29 cellular contexts compared by ENCODE assay signal in genomic region chr7:40024048-40024447, GRCh38.
A peak's percentile ranks its signal among the peaks of the same experiment; 100 is the strongest.
DNase-seq lines count a peak whose midpoint lies in the region; ATAC-seq lines count a peak whose summit lies in the region.
"Had no signal": no experiment of that assay in that cellular context is flagged by ENCODE, and none has a peak within 500 bp of the region (broad histone marks: within the 10 kb centered on the region; RNA-seq: fewer than 3 reads in every experiment).

No MANE protein-coding gene starts in this region.

- no peaks in the 10 kb centered on the region for H3K36me3 ChIP-seq in CD8-positive, alpha-beta memory T cell (ENCODE audit: insufficient read depth, low read length)
- H3K36me3 ChIP-seq: HAP-1, thyroid gland, uterus had no signal

- CTCF ChIA-PET in activated CD4-positive, alpha-beta T cell treated with anti-CD3 and anti-CD28 coated beads for 36 hours (lab: Charles Lee) = interaction anchor here (0.8 to 1.2 kb wide), 2 partner anchors 29 to 125 kb away, joined by 3 read pairs; no protein-coding TSS in a partner anchor
- CTCF ChIA-PET in activated CD4-positive, alpha-beta T cell treated with anti-CD3 and anti-CD28 coated beads, Interleukin-2, amount 10 ng/mL, durations not matched to agents 7 days and 5 days (lab: Charles Lee) = no interaction called here
- CTCF ChIA-PET in CD8-positive, alpha-beta memory T cell (lab: Charles Lee) = interaction anchor here (1.0 kb wide), 1 partner anchor 8 kb away, joined by 3 read pairs; no protein-coding TSS in a partner anchor
- CTCF ChIA-PET in activated CD8-positive, alpha-beta T cell treated with anti-CD3 and anti-CD28 coated beads, Interleukin-2, amount 10 ng/mL, durations not matched to agents 7 days and 5 days (lab: Charles Lee) = interaction anchor here (1.0 kb wide), 1 partner anchor 48 kb away, joined by 3 read pairs; no protein-coding TSS in a partner anchor

- intact Hi-C loops in activated CD4-positive, alpha-beta T cell treated with anti-CD3 and anti-CD28 coated beads for 36 hours (cut with DNase I, micrococcal nuclease) = no loop called here

- DNase-seq in activated CD4-positive, alpha-beta T cell treated with anti-CD3 and anti-CD28 coated beads for 36 hours = no peak
- no peak for DNase-seq in activated CD4-positive, alpha-beta T cell treated with anti-CD3 and anti-CD28 coated beads, Interleukin-2, amount 10 ng/mL, durations not matched to agents 7 days and 5 days
- DNase-seq in CD8-positive, alpha-beta memory T cell = no peak
- DNase-seq in activated CD8-positive, alpha-beta T cell treated with anti-CD3 and anti-CD28 coated beads, Interleukin-2, amount 10 ng/mL, durations not matched to agents 7 days and 5 days = no peak
- DNase-seq in memory B cell (ENCODE audit: low spot score in 2 of 2) (no peak), DMS79 treated with DMSO at 0.1 percent for 48 hours (lab: John Stamatoyannopoulos, UW) (no peak)
- DNase-seq: 8988T; activated naive CD4-positive, alpha-beta T cell treated with Interleukin-2 at 50 U/mL for 16 hours; activated T-cell treated with anti-CD3 and anti-CD28 coated beads, Interleukin-2, amount 50 U/mL, for 48 hours; effector CD4-positive, alpha-beta T cell; hippocampal formation; KG1; left cardiac atrium; MG63; NCI-H1105 treated with DMSO at 0.1 percent for 48 hours; NCI-H1930; NCI-H2171 treated with DMSO at 0.1 percent for 48 hours; NCI-H510A treated with DMSO at 0.1 percent for 48 hours; posterior cingulate gyrus; right cardiac atrium; stimulated activated CD4-positive, alpha-beta T cell treated with anti-CD3 and anti-CD28 coated beads, Interleukin-2, amount 100 ng/mL, for 24 hours; thyroid gland; uterus had no signal

- peak overlapping the region; percentile 40 for H3K27ac Mint-ChIP-seq in activated CD4-positive, alpha-beta T cell treated with anti-CD3 and anti-CD28 coated beads for 36 hours
- H3K27ac Mint-ChIP-seq in activated CD4-positive, alpha-beta T cell treated with anti-CD3 and anti-CD28 coated beads, Interleukin-2, amount 10 ng/mL, durations not matched to agents 7 days and 5 days = no peak overlapping the region
- H3K27ac Mint-ChIP-seq in CD8-positive, alpha-beta memory T cell = peak overlapping the region in 5 of 8 donors; percentile 29 to 86 (median 52)
- H3K27ac Mint-ChIP-seq in activated CD8-positive, alpha-beta T cell treated with anti-CD3 and anti-CD28 coated beads, Interleukin-2, amount 10 ng/mL, durations not matched to agents 7 days and 5 days = peak overlapping the region; percentile 7
- peak overlapping the region; percentile 4 for H3K27ac Mint-ChIP-seq in memory B cell

- no peak overlapping the region for H3K4me3 ChIP-seq in CD8-positive, alpha-beta memory T cell (ENCODE audit: low read length)
- H3K4me3 ChIP-seq: HAP-1, MG63, thyroid gland, uterus had no signal

- no peak for ATAC-seq in activated CD4-positive, alpha-beta T cell treated with anti-CD3 and anti-CD28 coated beads for 36 hours
- ATAC-seq in activated CD8-positive, alpha-beta T cell treated with anti-CD3 and anti-CD28 coated beads, Interleukin-2, amount 10 ng/mL, durations not matched to agents 7 days and 5 days = no peak
- ATAC-seq in memory B cell (ENCODE audit: low read depth) = no peak
- no peak for ATAC-seq in GM21786 (IDR thresholded peaks at IDR 0.05; ENCODE audit: unreplicated experiment)
- no peak for ATAC-seq in HG02973 (IDR thresholded peaks at IDR 0.05; ENCODE audit: unreplicated experiment)
- ATAC-seq: left cardiac atrium, right cardiac atrium had no signal

- peaks cover 22% of the 10 kb centered on the region for H3K36me3 Mint-ChIP-seq in activated CD4-positive, alpha-beta T cell treated with anti-CD3 and anti-CD28 coated beads for 36 hours (ENCODE audit: low read depth)
- peaks cover 19% of the 10 kb centered on the region for H3K36me3 Mint-ChIP-seq in activated CD4-positive, alpha-beta T cell treated with anti-CD3 and anti-CD28 coated beads, Interleukin-2, amount 10 ng/mL, durations not matched to agents 7 days and 5 days (ENCODE audit: low read depth)
- H3K36me3 Mint-ChIP-seq in CD8-positive, alpha-beta memory T cell = peaks cover 0 to 48% (median 6%) of the 10 kb centered on the region in 3 donors
- H3K36me3 Mint-ChIP-seq in activated CD8-positive, alpha-beta T cell treated with anti-CD3 and anti-CD28 coated beads, Interleukin-2, amount 10 ng/mL, durations not matched to agents 7 days and 5 days (ENCODE audit: low read depth) = peaks cover 23% of the 10 kb centered on the region
- H3K36me3 Mint-ChIP-seq in memory B cell = peaks cover 12% of the 10 kb centered on the region

- H3K27me3 ChIP-seq in CD8-positive, alpha-beta memory T cell (ENCODE audit: insufficient read depth, low read length, poor library complexity, severe bottlenecking) = no peaks in the 10 kb centered on the region
- H3K27me3 ChIP-seq: MG63, neutrophil, thyroid gland, uterus had no signal

- H3K4me1 Mint-ChIP-seq in activated CD4-positive, alpha-beta T cell treated with anti-CD3 and anti-CD28 coated beads for 36 hours = peaks cover 18% of the 10 kb centered on the region
- H3K4me1 Mint-ChIP-seq in activated CD4-positive, alpha-beta T cell treated with anti-CD3 and anti-CD28 coated beads, Interleukin-2, amount 10 ng/mL, durations not matched to agents 7 days and 5 days = peaks cover 6% of the 10 kb centered on the region
- peaks cover 10 to 32% (median 18%) of the 10 kb centered on the region in 3 donors for H3K4me1 Mint-ChIP-seq in CD8-positive, alpha-beta memory T cell
- peaks cover 6% of the 10 kb centered on the region for H3K4me1 Mint-ChIP-seq in activated CD8-positive, alpha-beta T cell treated with anti-CD3 and anti-CD28 coated beads, Interleukin-2, amount 10 ng/mL, durations not matched to agents 7 days and 5 days (ENCODE audit: low read depth)
- peaks cover 3% of the 10 kb centered on the region for H3K4me1 Mint-ChIP-seq in memory B cell

- no peak overlapping the region for H3K27ac ChIP-seq in CD8-positive, alpha-beta memory T cell (ENCODE audit: low read depth, low read length)
- H3K27ac ChIP-seq: C4-2B, epithelial cell of prostate, neutrophil, thyroid gland, uterus had no signal

- H3K4me1 ChIP-seq in CD8-positive, alpha-beta memory T cell (ENCODE audit: insufficient read depth, low read length) = no peaks in the 10 kb centered on the region
- H3K4me1 ChIP-seq: HAP-1, thyroid gland, uterus had no signal

- no peak overlapping the region for H3K4me3 Mint-ChIP-seq in activated CD4-positive, alpha-beta T cell treated with anti-CD3 and anti-CD28 coated beads for 36 hours
- H3K4me3 Mint-ChIP-seq in activated CD4-positive, alpha-beta T cell treated with anti-CD3 and anti-CD28 coated beads, Interleukin-2, amount 10 ng/mL, durations not matched to agents 7 days and 5 days = no peak overlapping the region
- no peak overlapping the region for H3K4me3 Mint-ChIP-seq in CD8-positive, alpha-beta memory T cell
- H3K4me3 Mint-ChIP-seq in activated CD8-positive, alpha-beta T cell treated with anti-CD3 and anti-CD28 coated beads, Interleukin-2, amount 10 ng/mL, durations not matched to agents 7 days and 5 days = no peak overlapping the region
- no peak overlapping the region for H3K4me3 Mint-ChIP-seq in memory B cell

- H3K9me3 ChIP-seq in CD8-positive, alpha-beta memory T cell (ENCODE audit: low read length) = no peaks in the 10 kb centered on the region
- H3K9me3 ChIP-seq: HAP-1, MG63, neutrophil, thyroid gland, uterus had no signal

- no peaks in the 10 kb centered on the region for H3K27me3 Mint-ChIP-seq in activated CD4-positive, alpha-beta T cell treated with anti-CD3 and anti-CD28 coated beads for 36 hours
- no peaks in the 10 kb centered on the region for H3K27me3 Mint-ChIP-seq in activated CD4-positive, alpha-beta T cell treated with anti-CD3 and anti-CD28 coated beads, Interleukin-2, amount 10 ng/mL, durations not matched to agents 7 days and 5 days
- H3K27me3 Mint-ChIP-seq in CD8-positive, alpha-beta memory T cell = no peaks in the 10 kb centered on the region
- H3K27me3 Mint-ChIP-seq in activated CD8-positive, alpha-beta T cell treated with anti-CD3 and anti-CD28 coated beads, Interleukin-2, amount 10 ng/mL, durations not matched to agents 7 days and 5 days (ENCODE audit: low read depth) = no peaks in the 10 kb centered on the region
- H3K27me3 Mint-ChIP-seq in memory B cell = no peaks in the 10 kb centered on the region

- POLR2A ChIA-PET in activated CD4-positive, alpha-beta T cell treated with anti-CD3 and anti-CD28 coated beads for 36 hours (lab: Charles Lee) = no interaction called here
- POLR2A ChIA-PET in activated CD4-positive, alpha-beta T cell treated with anti-CD3 and anti-CD28 coated beads, Interleukin-2, amount 10 ng/mL, durations not matched to agents 7 days and 5 days (lab: Charles Lee) = no interaction called here
- POLR2A ChIA-PET in CD8-positive, alpha-beta memory T cell (lab: Charles Lee) = interaction anchor here (0.6 to 0.7 kb wide), 2 partner anchors 76 to 94 kb away, joined by 3 to 4 read pairs; no protein-coding TSS in a partner anchor
- POLR2A ChIA-PET in activated CD8-positive, alpha-beta T cell treated with anti-CD3 and anti-CD28 coated beads, Interleukin-2, amount 10 ng/mL, durations not matched to agents 7 days and 5 days (lab: Charles Lee) = no interaction called here

- no peaks in the 10 kb centered on the region for H3K9me3 Mint-ChIP-seq in activated CD4-positive, alpha-beta T cell treated with anti-CD3 and anti-CD28 coated beads for 36 hours (ENCODE audit: low read depth)
- no peaks in the 10 kb centered on the region for H3K9me3 Mint-ChIP-seq in activated CD4-positive, alpha-beta T cell treated with anti-CD3 and anti-CD28 coated beads, Interleukin-2, amount 10 ng/mL, durations not matched to agents 7 days and 5 days
- no peaks in the 10 kb centered on the region for H3K9me3 Mint-ChIP-seq in CD8-positive, alpha-beta memory T cell
- no peaks in the 10 kb centered on the region for H3K9me3 Mint-ChIP-seq in activated CD8-positive, alpha-beta T cell treated with anti-CD3 and anti-CD28 coated beads, Interleukin-2, amount 10 ng/mL, durations not matched to agents 7 days and 5 days (ENCODE audit: insufficient read depth)
- no peaks in the 10 kb centered on the region for H3K9me3 Mint-ChIP-seq in memory B cell
